ENCODE assay signal across 8 cellular contexts in the genomic region with DNA sequence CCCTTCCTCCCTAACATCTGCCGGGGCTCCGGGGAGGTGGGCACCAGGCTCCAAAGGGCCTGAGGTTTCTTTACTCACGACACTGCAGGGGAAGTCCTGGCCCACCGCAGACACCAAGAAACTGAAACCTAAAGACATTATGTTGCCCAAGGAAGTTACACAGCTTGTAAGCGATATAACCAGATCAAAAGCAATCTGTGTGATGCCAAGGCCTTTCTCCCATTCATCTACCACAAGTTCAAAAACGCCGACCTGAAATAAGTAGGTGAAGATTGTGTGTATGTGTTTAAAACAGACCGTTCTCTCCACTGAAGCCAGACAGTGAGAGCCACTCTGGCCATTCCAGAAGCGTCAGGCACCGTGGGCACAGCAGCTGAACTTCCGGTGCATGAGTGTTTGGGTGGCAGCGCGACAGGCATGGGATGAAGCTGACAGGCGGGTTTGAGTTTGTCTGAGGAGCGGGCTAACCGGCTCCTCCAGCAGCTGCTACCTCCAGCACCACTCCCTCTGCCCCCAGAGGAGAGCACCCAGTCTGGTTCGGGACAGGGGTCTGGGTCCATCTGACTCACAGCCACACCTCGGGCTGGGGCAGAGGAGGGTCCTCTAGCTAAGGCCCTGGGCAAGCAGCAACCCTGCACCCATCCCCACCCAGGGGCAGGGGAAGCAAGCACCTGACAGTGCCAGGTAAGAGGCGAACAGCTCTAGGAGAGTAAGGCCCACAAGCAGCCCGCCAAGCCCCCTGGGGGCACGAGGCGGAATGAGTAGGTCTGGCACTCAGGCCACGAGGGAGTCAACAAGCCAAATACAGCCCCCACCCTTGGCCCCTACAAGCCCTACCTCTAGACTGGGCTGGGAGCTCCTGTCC. TPM values are rescaled to one million over a fixed set of nuclear protein-coding genes. Genes with fewer than 3 reads are reported as not detected.
DNase-seq lines count a peak whose midpoint lies in the region; ATAC-seq and TF ChIP-seq lines count a peak whose summit lies in the region.

No MANE protein-coding gene starts in this region.

- DNase-seq in PC-3 = peak; percentile 78
- peak; percentile 82 for DNase-seq in activated naive CD4-positive, alpha-beta T cell treated with anti-CD3 and anti-CD28 coated beads for 36 hours
- DNase-seq in stimulated activated CD4-positive, alpha-beta T cell treated with anti-CD3 and anti-CD28 coated beads, Interleukin-2, amount 100 ng/mL, for 48 hours = peak; percentile 53
- no peak for DNase-seq in EL

- H3K27me3 Mint-ChIP-seq in activated naive CD4-positive, alpha-beta T cell treated with anti-CD3 and anti-CD28 coated beads for 36 hours (ENCODE audit: low read depth) = no peaks in the 10 kb centered on the region

- POLR2A ChIA-PET in PC-3 (lab: Charles Lee; ENCODE audit: unreplicated experiment) = no interaction called here

- no peaks in the 10 kb centered on the region for H3K9me3 ChIP-seq in PC-3 (ENCODE audit: low read length)
- no peaks in the 10 kb centered on the region for H3K9me3 ChIP-seq in iPS-20b (ENCODE audit: insufficient read depth, low read depth, low read length)

- peak; percentile 44; the same call in 2 of the 3 replicates for TF ChIP-seq CTCF in GM12872 (IDR thresholded peaks at IDR 0.05; ENCODE audit: insufficient read depth, low read depth, low read length)
- TF ChIP-seq CTCF in PC-3 (conservative IDR thresholded peaks at IDR 0.05; ENCODE audit: low read depth, low read length) = no peak

- H3K9me3 Mint-ChIP-seq in activated naive CD4-positive, alpha-beta T cell treated with anti-CD3 and anti-CD28 coated beads for 36 hours = no peaks in the 10 kb centered on the region

- H3K36me3 Mint-ChIP-seq in activated naive CD4-positive, alpha-beta T cell treated with anti-CD3 and anti-CD28 coated beads for 36 hours (ENCODE audit: low read depth) = peaks cover 1% of the 10 kb centered on the region

- H3K4me3 ChIP-seq in PC-3 (ENCODE audit: low read length) (peak overlapping the region; percentile 74), iPS-20b (ENCODE audit: low read length) (peak overlapping the region; percentile 81; the same call in 1 of the 2 replicates)

- 0 out of 2 replicates have a peak overlapping the region, but pooled peaks have one; percentile 7 for H2AFZ ChIP-seq in PC-3 (ENCODE audit: low read length)

- H3K9ac ChIP-seq in PC-3 (ENCODE audit: low read length) (no peak overlapping the region), iPS-20b (ENCODE audit: low read depth, low read length) (no peak overlapping the region)

- no peaks in the 10 kb centered on the region for H4K20me1 ChIP-seq in PC-3 (ENCODE audit: low read length)

- peak overlapping the region; percentile 85 for H3K4me3 Mint-ChIP-seq in activated naive CD4-positive, alpha-beta T cell treated with anti-CD3 and anti-CD28 coated beads for 36 hours

- BruUV-seq in PC-3 (replicated peaks; lab: Mats Ljungman, UMichigan) = no TSS peak

- peaks cover 55% of the 10 kb centered on the region for H3K4me1 ChIP-seq in PC-3 (ENCODE audit: insufficient read depth, low read length)
- H3K4me1 ChIP-seq in iPS-20b (ENCODE audit: insufficient read depth, low read length) = peaks cover 12% of the 10 kb centered on the region

- H3K27me3 ChIP-seq in PC-3 (ENCODE audit: low read length) = no peaks in the 10 kb centered on the region
- peaks cover 28% of the 10 kb centered on the region for H3K27me3 ChIP-seq in iPS-20b (ENCODE audit: insufficient read depth, low read length)

- H3K27ac ChIP-seq in PC-3 (ENCODE audit: low read length) (peak overlapping the region; percentile 13; the same call in 1 of the 2 replicates), iPS-20b (ENCODE audit: low read length) (no peak overlapping the region)

- intact Hi-C loops in PC-3 (cut with micrococcal nuclease) = loop anchor here (1.0 kb wide), 1 partner anchor 11 kb away; no protein-coding TSS in a partner anchor
- intact Hi-C loops in activated naive CD4-positive, alpha-beta T cell treated with anti-CD3 and anti-CD28 coated beads for 36 hours (cut with micrococcal nuclease) = loop anchor here (1.0 to 5.0 kb wide), 5 partner anchors 11 to 464 kb away; a partner anchor contains a TSS

- CTCF ChIA-PET in PC-3 (lab: Charles Lee) = interaction anchor here (1.0 to 1.1 kb wide), 2 partner anchors 13 to 44 kb away, joined by 3 read pairs; no protein-coding TSS in a partner anchor
- CTCF ChIA-PET in activated naive CD4-positive, alpha-beta T cell treated with anti-CD3 and anti-CD28 coated beads for 36 hours (lab: Charles Lee) = interaction anchor here (0.7 to 4.3 kb wide), 8 partner anchors 8 to 1113 kb away, joined by 3 to 67 read pairs (median 4); no protein-coding TSS in a partner anchor

- H3K27ac Mint-ChIP-seq in activated naive CD4-positive, alpha-beta T cell treated with anti-CD3 and anti-CD28 coated beads for 36 hours = peak overlapping the region; percentile 93

- ATAC-seq in HG02943 (IDR thresholded peaks at IDR 0.05; ENCODE audit: low read depth, unreplicated experiment) (peak; percentile 36), PC-3 (peak; percentile 7), HG02623 (IDR thresholded peaks at IDR 0.05; ENCODE audit: unreplicated experiment) (no peak)

- H3K36me3 ChIP-seq in PC-3 (ENCODE audit: low read depth, low read length) (no peaks in the 10 kb centered on the region), iPS-20b (ENCODE audit: insufficient read depth, low read depth, low read length) (no peaks in the 10 kb centered on the region)

- peaks cover 57% of the 10 kb centered on the region for H3K79me2 ChIP-seq in PC-3 (ENCODE audit: low read length)

- H3K4me1 Mint-ChIP-seq in activated naive CD4-positive, alpha-beta T cell treated with anti-CD3 and anti-CD28 coated beads for 36 hours (ENCODE audit: low read depth) = peaks cover 45% of the 10 kb centered on the region

- peak overlapping the region; percentile 98 for H3K4me2 ChIP-seq in PC-3 (ENCODE audit: low read length)

- no peaks in the 10 kb centered on the region for H3F3A ChIP-seq in PC-3 (ENCODE audit: low read length, unreplicated experiment)

- H3K9me2 ChIP-seq in PC-3 (replicated peaks; ENCODE audit: low read length) = no peaks in the 10 kb centered on the region

RNA-seq across cellular contexts. Expression of a gene that starts 1.3 kb away (rescaled TPM):
- 43.7 and 49.3 TPM in 2 replicates for total RNA-seq in PC-3 (2014; rRNA removed)
- total RNA-seq in activated naive CD4-positive, alpha-beta T cell treated with anti-CD3 and anti-CD28 coated beads for 36 hours = 10 to 100 TPM; 40.0 to 46.6 TPM
